1 cellular context compared by ENCODE assay signal in the genomic region with DNA sequence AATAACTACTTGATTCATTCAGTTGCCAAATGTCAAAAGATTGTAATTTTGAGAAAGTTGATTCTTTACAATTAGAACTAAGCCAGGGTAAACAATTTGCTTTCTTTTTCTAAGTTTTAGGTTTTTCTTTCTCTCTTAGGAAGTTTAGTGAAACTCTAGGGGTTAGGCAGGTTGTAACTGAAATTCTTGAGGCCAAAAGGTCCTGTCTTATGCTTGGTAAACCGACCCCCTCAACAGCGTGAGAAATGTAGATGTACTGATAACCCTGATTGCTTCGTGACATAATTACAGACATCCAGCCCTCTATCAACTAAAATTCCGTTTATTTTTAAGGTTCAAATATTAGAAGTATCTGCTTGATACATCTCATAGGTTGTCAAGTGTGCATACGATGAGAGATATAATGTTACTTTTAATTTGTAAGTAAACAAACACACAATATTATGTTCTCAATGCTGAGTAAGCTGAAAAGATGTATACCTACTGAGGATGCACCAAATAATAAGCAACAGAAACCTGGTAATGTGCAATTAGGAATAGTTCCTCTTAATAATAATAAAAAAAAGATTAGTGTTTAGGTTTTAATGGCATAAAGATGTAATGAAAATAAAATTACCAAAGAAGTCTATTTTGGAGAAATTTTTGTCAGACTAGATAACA.
TF ChIP-seq lines count a peak whose summit lies in the region.

No MANE protein-coding gene starts in this region.

TF ChIP-seq in GM12878, 131 proteins besides CTCF, POLR2A, EP300 and RAD21:
- TF ChIP-seq CHD1 (IDR thresholded peaks at IDR 0.05; ENCODE audit: low read depth, low read length) (no peak), YBX1 (IDR thresholded peaks at IDR 0.05) (no peak), NKRF (conservative IDR thresholded peaks at IDR 0.05) (no peak), RELA (IDR thresholded peaks at IDR 0.05; ENCODE audit: borderline replicate concordance, partially characterized antibody) (no peak), MTA3 (IDR thresholded peaks at IDR 0.05; ENCODE audit: borderline replicate concordance, low read length) (no peak), STAT1 (conservative IDR thresholded peaks at IDR 0.05) (no peak), NR2C1 (IDR thresholded peaks at IDR 0.05) (no peak), DPF2 (IDR thresholded peaks at IDR 0.05) (no peak), PAX5 (IDR thresholded peaks at IDR 0.05; ENCODE audit: borderline replicate concordance, low read depth, low read length) (no peak), BACH1 (IDR thresholded peaks at IDR 0.05; ENCODE audit: borderline replicate concordance) (no peak)
- TF ChIP-seq, protein P1, sequence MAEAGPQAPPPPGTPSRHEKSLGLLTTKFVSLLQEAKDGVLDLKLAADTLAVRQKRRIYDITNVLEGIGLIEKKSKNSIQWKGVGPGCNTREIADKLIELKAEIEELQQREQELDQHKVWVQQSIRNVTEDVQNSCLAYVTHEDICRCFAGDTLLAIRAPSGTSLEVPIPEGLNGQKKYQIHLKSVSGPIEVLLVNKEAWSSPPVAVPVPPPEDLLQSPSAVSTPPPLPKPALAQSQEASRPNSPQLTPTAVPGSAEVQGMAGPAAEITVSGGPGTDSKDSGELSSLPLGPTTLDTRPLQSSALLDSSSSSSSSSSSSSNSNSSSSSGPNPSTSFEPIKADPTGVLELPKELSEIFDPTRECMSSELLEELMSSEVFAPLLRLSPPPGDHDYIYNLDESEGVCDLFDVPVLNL (IDR thresholded peaks at IDR 0.05; ENCODE audit: low read depth, low read length), result no peak
- TF ChIP-seq, protein P2, sequence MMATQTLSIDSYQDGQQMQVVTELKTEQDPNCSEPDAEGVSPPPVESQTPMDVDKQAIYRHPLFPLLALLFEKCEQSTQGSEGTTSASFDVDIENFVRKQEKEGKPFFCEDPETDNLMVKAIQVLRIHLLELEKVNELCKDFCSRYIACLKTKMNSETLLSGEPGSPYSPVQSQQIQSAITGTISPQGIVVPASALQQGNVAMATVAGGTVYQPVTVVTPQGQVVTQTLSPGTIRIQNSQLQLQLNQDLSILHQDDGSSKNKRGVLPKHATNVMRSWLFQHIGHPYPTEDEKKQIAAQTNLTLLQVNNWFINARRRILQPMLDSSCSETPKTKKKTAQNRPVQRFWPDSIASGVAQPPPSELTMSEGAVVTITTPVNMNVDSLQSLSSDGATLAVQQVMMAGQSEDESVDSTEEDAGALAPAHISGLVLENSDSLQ (IDR thresholded peaks at IDR 0.05), result no peak
